In the genomic region with DNA sequence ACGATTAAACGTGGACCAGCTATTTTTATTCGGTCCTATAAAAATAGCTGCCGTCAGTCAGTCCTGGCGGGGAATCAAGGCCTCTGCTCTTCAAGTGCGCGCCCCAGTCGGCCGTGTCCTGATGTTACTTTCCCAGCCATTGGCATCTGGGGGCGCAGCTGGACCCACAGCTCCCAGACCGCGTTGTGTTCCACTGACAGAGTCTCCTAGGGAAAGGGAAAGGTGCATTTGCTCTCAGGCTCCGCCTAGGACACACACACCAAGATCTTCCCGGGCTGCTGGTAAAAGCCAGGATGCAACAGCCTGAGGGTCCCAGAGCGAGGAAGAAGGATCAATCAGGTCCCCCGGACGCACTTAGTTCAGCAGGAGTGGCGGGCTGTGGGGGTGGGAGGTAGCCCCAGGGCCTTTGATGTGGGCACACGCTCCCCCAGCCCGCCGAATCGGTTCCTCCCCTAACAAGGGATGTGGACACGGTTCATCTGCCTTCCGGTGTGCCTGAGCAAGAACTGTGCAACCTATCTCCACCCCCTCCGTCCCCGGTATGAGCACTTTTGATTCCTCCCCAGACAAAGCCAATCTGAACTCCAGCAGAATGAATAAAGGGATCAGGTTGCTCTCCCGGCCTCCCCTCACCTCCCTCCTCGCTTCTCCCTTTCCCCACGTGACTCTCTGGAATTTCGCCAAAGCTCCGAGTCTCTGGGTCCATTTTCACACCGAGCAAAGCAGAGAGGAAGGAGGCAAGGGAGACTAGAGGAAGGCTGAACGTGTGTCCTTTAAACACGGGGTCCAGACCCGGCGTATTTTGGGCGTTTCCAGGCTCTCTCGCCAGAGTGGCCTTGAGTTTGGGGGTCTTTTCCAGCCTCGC, we compare ENCODE assay signal across 1 cellular context.
TF ChIP-seq lines count a peak whose summit lies in the region.

No MANE protein-coding gene starts in this region.

TF ChIP-seq in HepG2, 621 proteins besides CTCF, POLR2A, EP300 and RAD21 (continued from another document and continues in another):
- TF ChIP-seq HIC2 (CRISPR knock-in tag; IDR thresholded peaks at IDR 0.05; ENCODE audit: low read depth) (0 out of 2 replicates have a peak, but pooled peaks have one; percentile 21), ATF1 (CRISPR knock-in tag; IDR thresholded peaks at IDR 0.05) (no peak), PHF20 (CRISPR knock-in tag; IDR thresholded peaks at IDR 0.05) (peak; percentile 66; the same call in 1 of the 2 replicates), ZNF234 (CRISPR knock-in tag; conservative IDR thresholded peaks at IDR 0.05) (no peak), KLF9 (CRISPR knock-in tag; IDR thresholded peaks at IDR 0.05; ENCODE audit: low read depth) (no peak), SNRNP70 (IDR thresholded peaks at IDR 0.05; ENCODE audit: low read depth, low read length) (no peak), NCOR1 (IDR thresholded peaks at IDR 0.05; ENCODE audit: borderline replicate concordance, low read length) (no peak; the same call in 1 of the 2 replicates), YEATS2 (CRISPR knock-in tag; IDR thresholded peaks at IDR 0.05; ENCODE audit: borderline replicate concordance) (peak; percentile 50; the same call in 1 of the 2 replicates), ZNF441 (CRISPR knock-in tag; IDR thresholded peaks at IDR 0.05; ENCODE audit: borderline replicate concordance) (0 out of 2 replicates have a peak, but pooled peaks have one; percentile 8), SIX1 (CRISPR knock-in tag; IDR thresholded peaks at IDR 0.05; ENCODE audit: borderline replicate concordance) (peak; percentile 63; the same call in 1 of the 2 replicates), ZNF530 (CRISPR knock-in tag; IDR thresholded peaks at IDR 0.05; ENCODE audit: low read depth) (no peak), ZNF558 (CRISPR knock-in tag; IDR thresholded peaks at IDR 0.05; ENCODE audit: borderline replicate concordance) (0 out of 2 replicates have a peak, but pooled peaks have one; percentile 35), NFRKB (IDR thresholded peaks at IDR 0.05) (no peak), SRY (CRISPR knock-in tag; IDR thresholded peaks at IDR 0.05) (no peak), HES4 (CRISPR knock-in tag; IDR thresholded peaks at IDR 0.05; ENCODE audit: borderline replicate concordance) (no peak), ZNF337 (CRISPR knock-in tag; IDR thresholded peaks at IDR 0.05; ENCODE audit: borderline replicate concordance, low read depth) (no peak), FOXP4 (CRISPR knock-in tag; IDR thresholded peaks at IDR 0.05) (peak; percentile 65), ZNF160 (CRISPR knock-in tag; IDR thresholded peaks at IDR 0.05) (no peak; the same call in 1 of the 2 replicates), ZFAT (CRISPR knock-in tag; conservative IDR thresholded peaks at IDR 0.05) (0 out of 2 replicates have a peak, but pooled peaks have one; percentile 39), SCMH1 (CRISPR knock-in tag; IDR thresholded peaks at IDR 0.05; ENCODE audit: borderline replicate concordance) (no peak), PHB2 (IDR thresholded peaks at IDR 0.05; ENCODE audit: partially characterized antibody) (no peak), RCOR2 (CRISPR knock-in tag; IDR thresholded peaks at IDR 0.05) (no peak), PHF21A (CRISPR knock-in tag; IDR thresholded peaks at IDR 0.05) (peak; percentile 79), ZNF737 (CRISPR knock-in tag; IDR thresholded peaks at IDR 0.05; ENCODE audit: borderline replicate concordance) (no peak), ZBTB21 (CRISPR knock-in tag; IDR thresholded peaks at IDR 0.05) (no peak), ZNF589 (CRISPR knock-in tag; conservative IDR thresholded peaks at IDR 0.05) (peak; percentile 43), MXD4 (CRISPR knock-in tag; IDR thresholded peaks at IDR 0.05) (no peak; the same call in 1 of the 2 replicates), STAT6 (CRISPR knock-in tag; IDR thresholded peaks at IDR 0.05; ENCODE audit: borderline replicate concordance) (no peak)
- TF ChIP-seq, protein P1, sequence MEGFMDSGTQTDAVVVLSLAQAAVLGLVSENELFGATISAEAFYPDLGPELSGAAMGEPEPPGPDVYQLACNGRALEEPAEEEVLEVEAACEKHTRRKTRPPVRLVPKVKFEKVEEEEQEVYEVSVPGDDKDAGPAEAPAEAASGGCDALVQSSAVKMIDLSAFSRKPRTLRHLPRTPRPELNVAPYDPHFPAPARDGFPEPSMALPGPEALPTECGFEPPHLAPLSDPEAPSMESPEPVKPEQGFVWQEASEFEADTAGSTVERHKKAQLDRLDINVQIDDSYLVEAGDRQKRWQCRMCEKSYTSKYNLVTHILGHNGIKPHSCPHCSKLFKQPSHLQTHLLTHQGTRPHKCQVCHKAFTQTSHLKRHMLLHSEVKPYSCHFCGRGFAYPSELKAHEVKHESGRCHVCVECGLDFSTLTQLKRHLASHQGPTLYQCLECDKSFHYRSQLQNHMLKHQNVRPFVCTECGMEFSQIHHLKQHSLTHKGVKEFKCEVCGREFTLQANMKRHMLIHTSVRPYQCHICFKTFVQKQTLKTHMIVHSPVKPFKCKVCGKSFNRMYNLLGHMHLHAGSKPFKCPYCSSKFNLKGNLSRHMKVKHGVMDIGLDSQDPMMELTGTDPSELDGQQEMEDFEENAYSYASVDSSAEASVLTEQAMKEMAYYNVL (CRISPR knock-in tag; IDR thresholded peaks at IDR 0.05; ENCODE audit: borderline replicate concordance), result peak; percentile 32; the same call in 1 of the 2 replicates
- TF ChIP-seq, protein P2, sequence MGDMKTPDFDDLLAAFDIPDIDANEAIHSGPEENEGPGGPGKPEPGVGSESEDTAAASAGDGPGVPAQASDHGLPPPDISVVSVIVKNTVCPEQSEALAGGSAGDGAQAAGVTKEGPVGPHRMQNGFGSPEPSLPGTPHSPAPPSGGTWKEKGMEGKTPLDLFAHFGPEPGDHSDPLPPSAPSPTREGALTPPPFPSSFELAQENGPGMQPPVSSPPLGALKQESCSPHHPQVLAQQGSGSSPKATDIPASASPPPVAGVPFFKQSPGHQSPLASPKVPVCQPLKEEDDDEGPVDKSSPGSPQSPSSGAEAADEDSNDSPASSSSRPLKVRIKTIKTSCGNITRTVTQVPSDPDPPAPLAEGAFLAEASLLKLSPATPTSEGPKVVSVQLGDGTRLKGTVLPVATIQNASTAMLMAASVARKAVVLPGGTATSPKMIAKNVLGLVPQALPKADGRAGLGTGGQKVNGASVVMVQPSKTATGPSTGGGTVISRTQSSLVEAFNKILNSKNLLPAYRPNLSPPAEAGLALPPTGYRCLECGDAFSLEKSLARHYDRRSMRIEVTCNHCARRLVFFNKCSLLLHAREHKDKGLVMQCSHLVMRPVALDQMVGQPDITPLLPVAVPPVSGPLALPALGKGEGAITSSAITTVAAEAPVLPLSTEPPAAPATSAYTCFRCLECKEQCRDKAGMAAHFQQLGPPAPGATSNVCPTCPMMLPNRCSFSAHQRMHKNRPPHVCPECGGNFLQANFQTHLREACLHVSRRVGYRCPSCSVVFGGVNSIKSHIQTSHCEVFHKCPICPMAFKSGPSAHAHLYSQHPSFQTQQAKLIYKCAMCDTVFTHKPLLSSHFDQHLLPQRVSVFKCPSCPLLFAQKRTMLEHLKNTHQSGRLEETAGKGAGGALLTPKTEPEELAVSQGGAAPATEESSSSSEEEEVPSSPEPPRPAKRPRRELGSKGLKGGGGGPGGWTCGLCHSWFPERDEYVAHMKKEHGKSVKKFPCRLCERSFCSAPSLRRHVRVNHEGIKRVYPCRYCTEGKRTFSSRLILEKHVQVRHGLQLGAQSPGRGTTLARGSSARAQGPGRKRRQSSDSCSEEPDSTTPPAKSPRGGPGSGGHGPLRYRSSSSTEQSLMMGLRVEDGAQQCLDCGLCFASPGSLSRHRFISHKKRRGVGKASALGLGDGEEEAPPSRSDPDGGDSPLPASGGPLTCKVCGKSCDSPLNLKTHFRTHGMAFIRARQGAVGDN (CRISPR knock-in tag; IDR thresholded peaks at IDR 0.05), result peak; percentile 83
- TF ChIP-seq, protein P3, sequence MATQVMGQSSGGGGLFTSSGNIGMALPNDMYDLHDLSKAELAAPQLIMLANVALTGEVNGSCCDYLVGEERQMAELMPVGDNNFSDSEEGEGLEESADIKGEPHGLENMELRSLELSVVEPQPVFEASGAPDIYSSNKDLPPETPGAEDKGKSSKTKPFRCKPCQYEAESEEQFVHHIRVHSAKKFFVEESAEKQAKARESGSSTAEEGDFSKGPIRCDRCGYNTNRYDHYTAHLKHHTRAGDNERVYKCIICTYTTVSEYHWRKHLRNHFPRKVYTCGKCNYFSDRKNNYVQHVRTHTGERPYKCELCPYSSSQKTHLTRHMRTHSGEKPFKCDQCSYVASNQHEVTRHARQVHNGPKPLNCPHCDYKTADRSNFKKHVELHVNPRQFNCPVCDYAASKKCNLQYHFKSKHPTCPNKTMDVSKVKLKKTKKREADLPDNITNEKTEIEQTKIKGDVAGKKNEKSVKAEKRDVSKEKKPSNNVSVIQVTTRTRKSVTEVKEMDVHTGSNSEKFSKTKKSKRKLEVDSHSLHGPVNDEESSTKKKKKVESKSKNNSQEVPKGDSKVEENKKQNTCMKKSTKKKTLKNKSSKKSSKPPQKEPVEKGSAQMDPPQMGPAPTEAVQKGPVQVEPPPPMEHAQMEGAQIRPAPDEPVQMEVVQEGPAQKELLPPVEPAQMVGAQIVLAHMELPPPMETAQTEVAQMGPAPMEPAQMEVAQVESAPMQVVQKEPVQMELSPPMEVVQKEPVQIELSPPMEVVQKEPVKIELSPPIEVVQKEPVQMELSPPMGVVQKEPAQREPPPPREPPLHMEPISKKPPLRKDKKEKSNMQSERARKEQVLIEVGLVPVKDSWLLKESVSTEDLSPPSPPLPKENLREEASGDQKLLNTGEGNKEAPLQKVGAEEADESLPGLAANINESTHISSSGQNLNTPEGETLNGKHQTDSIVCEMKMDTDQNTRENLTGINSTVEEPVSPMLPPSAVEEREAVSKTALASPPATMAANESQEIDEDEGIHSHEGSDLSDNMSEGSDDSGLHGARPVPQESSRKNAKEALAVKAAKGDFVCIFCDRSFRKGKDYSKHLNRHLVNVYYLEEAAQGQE (IDR thresholded peaks at IDR 0.05; ENCODE audit: borderline replicate concordance in 1 of 2, low read depth in 1 of 2, low read length in 2 of 2), result no peak; a peak in 1 of 4 replicates
- TF ChIP-seq, protein P4, sequence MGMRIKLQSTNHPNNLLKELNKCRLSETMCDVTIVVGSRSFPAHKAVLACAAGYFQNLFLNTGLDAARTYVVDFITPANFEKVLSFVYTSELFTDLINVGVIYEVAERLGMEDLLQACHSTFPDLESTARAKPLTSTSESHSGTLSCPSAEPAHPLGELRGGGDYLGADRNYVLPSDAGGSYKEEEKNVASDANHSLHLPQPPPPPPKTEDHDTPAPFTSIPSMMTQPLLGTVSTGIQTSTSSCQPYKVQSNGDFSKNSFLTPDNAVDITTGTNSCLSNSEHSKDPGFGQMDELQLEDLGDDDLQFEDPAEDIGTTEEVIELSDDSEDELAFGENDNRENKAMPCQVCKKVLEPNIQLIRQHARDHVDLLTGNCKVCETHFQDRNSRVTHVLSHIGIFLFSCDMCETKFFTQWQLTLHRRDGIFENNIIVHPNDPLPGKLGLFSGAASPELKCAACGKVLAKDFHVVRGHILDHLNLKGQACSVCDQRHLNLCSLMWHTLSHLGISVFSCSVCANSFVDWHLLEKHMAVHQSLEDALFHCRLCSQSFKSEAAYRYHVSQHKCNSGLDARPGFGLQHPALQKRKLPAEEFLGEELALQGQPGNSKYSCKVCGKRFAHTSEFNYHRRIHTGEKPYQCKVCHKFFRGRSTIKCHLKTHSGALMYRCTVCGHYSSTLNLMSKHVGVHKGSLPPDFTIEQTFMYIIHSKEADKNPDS (CRISPR knock-in tag; IDR thresholded peaks at IDR 0.05), result no peak
